8 cellular contexts compared by ENCODE assay signal in the genomic region with DNA sequence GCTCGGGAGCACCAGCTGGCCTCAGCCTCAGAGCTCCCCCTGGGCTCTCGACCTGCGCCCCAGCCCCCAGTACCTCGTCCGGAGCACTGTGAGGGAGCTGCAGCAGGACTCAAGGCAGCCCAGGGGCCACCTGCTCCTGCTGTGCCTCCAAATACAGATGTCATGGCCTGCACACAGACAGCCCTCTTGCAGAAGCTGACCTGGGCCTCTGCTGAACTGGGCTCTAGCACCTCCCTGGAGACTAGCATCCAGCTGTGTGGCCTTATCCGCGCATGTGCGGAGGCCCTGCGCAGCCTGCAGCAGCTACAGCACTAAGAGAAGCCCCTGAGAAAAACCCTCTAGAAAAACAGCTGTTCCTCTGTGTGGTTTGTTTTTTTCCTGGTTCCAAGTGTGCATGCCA. TPM values are rescaled to one million over a fixed set of nuclear protein-coding genes. Genes with fewer than 3 reads are reported as not detected.
DNase-seq lines count a peak whose midpoint lies in the region; ATAC-seq and TF ChIP-seq lines count a peak whose summit lies in the region.

No MANE protein-coding gene starts in this region.

- peaks cover 9% of the 10 kb centered on the region for H3K36me3 ChIP-seq in adipocyte (ENCODE audit: control insufficient read depth, insufficient read depth, low read length, severe bottlenecking)
- H3K36me3 ChIP-seq in thoracic aorta, result no peaks in the 10 kb centered on the region

- H3K4me3 Mint-ChIP-seq in activated T-cell treated with anti-CD3 and anti-CD28 coated beads, Interleukin-2, amount 50 U/mL, for 4 hours, result peak overlapping the region; percentile 99

- H3K27me3 ChIP-seq in adipocyte (replicated peaks; ENCODE audit: control insufficient read depth, insufficient read depth, low read length) (no peaks in the 10 kb centered on the region), layer of hippocampus (ENCODE audit: control insufficient read depth, insufficient read depth, low read length) (no peaks in the 10 kb centered on the region), thoracic aorta (replicated peaks; ENCODE audit: insufficient read depth) (no peaks in the 10 kb centered on the region)

- TF ChIP-seq CTCF in thoracic aorta (IDR thresholded peaks at IDR 0.05), result no peak

- ATAC-seq in activated T-cell treated with anti-CD3 and anti-CD28 coated beads, Interleukin-2, amount 50 U/mL, for 4 hours, result no peak
- ATAC-seq in thoracic aorta (ENCODE audit: insufficient number of reproducible peaks, low FRiP score, low read depth) (no peak), GM21367 (IDR thresholded peaks at IDR 0.05; ENCODE audit: unreplicated experiment) (no peak), GM18861 (IDR thresholded peaks at IDR 0.05; ENCODE audit: unreplicated experiment) (no peak)

- H3K36me3 Mint-ChIP-seq in activated T-cell treated with anti-CD3 and anti-CD28 coated beads, Interleukin-2, amount 50 U/mL, for 4 hours (ENCODE audit: insufficient read depth), result peaks cover 14% of the 10 kb centered on the region

- no peaks in the 10 kb centered on the region for H3K9me3 Mint-ChIP-seq in activated T-cell treated with anti-CD3 and anti-CD28 coated beads, Interleukin-2, amount 50 U/mL, for 4 hours

- H3K27me3 Mint-ChIP-seq in activated T-cell treated with anti-CD3 and anti-CD28 coated beads, Interleukin-2, amount 50 U/mL, for 4 hours (ENCODE audit: low read depth), result no peaks in the 10 kb centered on the region

- H3K4me3 ChIP-seq in adipocyte (ENCODE audit: low read length), result peak overlapping the region; percentile 100
- H3K4me3 ChIP-seq in thoracic aorta, result peak overlapping the region; percentile 93

- peak overlapping the region; percentile 99 for H3K9ac ChIP-seq in adipocyte (ENCODE audit: low read length)

- H3K4me1 ChIP-seq in adipocyte (ENCODE audit: control insufficient read depth, insufficient read depth, low read length) (peaks cover 46% of the 10 kb centered on the region), thoracic aorta (ENCODE audit: control insufficient read depth in 1 of 2, low read depth in 2 of 2) (peaks cover 38 to 59% of the 10 kb centered on the region in 2 donors)

- H3K9me3 ChIP-seq in adipocyte (ENCODE audit: control insufficient read depth, low read length) (no peaks in the 10 kb centered on the region), thoracic aorta (no peaks in the 10 kb centered on the region)

- H3K27ac ChIP-seq in layer of hippocampus (ENCODE audit: low read depth, low read length), result peak overlapping the region; percentile 79
- peak overlapping the region; percentile 79 to 96 for H3K27ac ChIP-seq in thoracic aorta

- H3K4me1 Mint-ChIP-seq in activated T-cell treated with anti-CD3 and anti-CD28 coated beads, Interleukin-2, amount 50 U/mL, for 4 hours (ENCODE audit: low read depth), result peaks cover 61% of the 10 kb centered on the region

- no peak for DNase-seq in activated T-cell treated with anti-CD3 and anti-CD28 coated beads, Interleukin-2, amount 50 U/mL, for 4 hours
- no peak for DNase-seq in activated T-cell treated with anti-CD3 and anti-CD28 coated beads, Interleukin-2, amount 50 U/mL, for 48 hours
- no peak for DNase-seq in adipocyte (ENCODE audit: low read depth)
- DNase-seq in thoracic aorta (ENCODE audit: low spot score), result no peak
- DNase-seq in Ammon's horn (ENCODE audit: low spot score), result no peak

RNA-seq across cellular contexts. Expression of gene FAM89B, which starts 0.9 kb away (rescaled TPM):
- 10 to 100 TPM; 27.4 to 32.0 (median 28.6) TPM for total RNA-seq in activated T-cell treated with anti-CD3 and anti-CD28 coated beads, Interleukin-2, amount 50 U/mL, for 4 hours
- 100 to 1,000 TPM in 1 of 2 donors, 10 to 100 TPM in 1; 53.3 to 127 TPM for total RNA-seq in thoracic aorta

RNA-seq across cellular contexts. Expression of gene ZNRD2, which starts 1.1 kb away (rescaled TPM):
- 100 to 1,000 TPM; 120 to 148 (median 136) TPM for total RNA-seq in activated T-cell treated with anti-CD3 and anti-CD28 coated beads, Interleukin-2, amount 50 U/mL, for 4 hours
- 10 to 100 TPM; 38.4 to 51.7 TPM for total RNA-seq in thoracic aorta

RNA-seq across cellular contexts. Expression of gene EHBP1L1, which starts 4.4 kb away (rescaled TPM):
- 10 to 100 TPM; 59.8 to 84.9 (median 80.1) TPM for total RNA-seq in activated T-cell treated with anti-CD3 and anti-CD28 coated beads, Interleukin-2, amount 50 U/mL, for 4 hours
- 100 to 1,000 TPM; 286 to 395 TPM for total RNA-seq in thoracic aorta

RNA-seq across cellular contexts. Expression of gene LTBP3, which starts 13.3 kb away (rescaled TPM):
- 10 to 100 TPM; 33.1 to 40.8 (median 40.1) TPM for total RNA-seq in activated T-cell treated with anti-CD3 and anti-CD28 coated beads, Interleukin-2, amount 50 U/mL, for 4 hours
- total RNA-seq in thoracic aorta, result 100 to 1,000 TPM; 492 to 512 TPM

RNA-seq across cellular contexts. Expression of gene KCNK7, which starts 24.2 kb away (rescaled TPM):
- 1 to 10 TPM; 1.4 to 2.1 (median 1.4) TPM for total RNA-seq in activated T-cell treated with anti-CD3 and anti-CD28 coated beads, Interleukin-2, amount 50 U/mL, for 4 hours
- total RNA-seq in thoracic aorta, result under 1 TPM in 1 of 2 donors, not detected in 1; 0.95 TPM
